ENCODE assay signal across 16 cellular contexts in genomic region chr21:29056538-29057050, GRCh38.
"Had no signal": no experiment of that assay in that cellular context is flagged by ENCODE, and none has a peak within 500 bp of the region (broad histone marks: within the 10 kb centered on the region; RNA-seq: fewer than 3 reads in every experiment).

No MANE protein-coding gene starts in this region.

- H3K27ac Mint-ChIP-seq: effector memory CD8-positive, alpha-beta T cell; natural killer cell treated with Interleukin-12 subunit alpha and Interleukin-12 subunit beta and Interleukin-15 and Interleukin-18, amount 100 ng/mL, for 72 hours had no signal

- H3K4me1 Mint-ChIP-seq: brain had no signal

- H3K4me1 ChIP-seq: adrenal gland, upper lobe of left lung had no signal

- H3K9me3 ChIP-seq: adrenal gland, spleen, upper lobe of left lung had no signal

- H3K27me3 ChIP-seq: adrenal gland, spleen, upper lobe of left lung had no signal

- ATAC-seq: effector memory CD8-positive, alpha-beta T cell; natural killer cell treated with Interleukin-12 subunit alpha and Interleukin-12 subunit beta and Interleukin-15 and Interleukin-18, amount 100 ng/mL, for 72 hours; right cardiac atrium had no signal

- H3K27me3 Mint-ChIP-seq: brain; effector memory CD8-positive, alpha-beta T cell; natural killer cell treated with Interleukin-12 subunit alpha and Interleukin-12 subunit beta and Interleukin-15 and Interleukin-18, amount 100 ng/mL, for 72 hours had no signal

- H3K4me3 Mint-ChIP-seq: brain; effector memory CD8-positive, alpha-beta T cell; natural killer cell treated with Interleukin-12 subunit alpha and Interleukin-12 subunit beta and Interleukin-15 and Interleukin-18, amount 100 ng/mL, for 72 hours had no signal

- DNase-seq: activated CD4-positive, alpha-beta T cell treated with anti-CD3 and anti-CD28 coated beads for 4 hours; activated gamma-delta T cell; activated T-cell treated with anti-CD3 and anti-CD28 coated beads for 4 hours; adrenal gland; effector memory CD8-positive, alpha-beta T cell; glutamatergic neuron; nucleus accumbens; right cardiac atrium; spleen; stimulated activated CD4-positive, alpha-beta T cell treated with anti-CD3 and anti-CD28 coated beads, Interleukin-1b, Interleukin-23, amount 100 ng/mL, for 48 hours; stimulated activated naive CD4-positive, alpha-beta T cell; T1000; upper lobe of left lung; WERI-Rb-1 had no signal

- H3K27ac ChIP-seq: adrenal gland, spleen, upper lobe of left lung, WERI-Rb-1 had no signal

- H3K4me3 ChIP-seq: adrenal gland, spleen, upper lobe of left lung had no signal

- H3K9me3 Mint-ChIP-seq: brain; effector memory CD8-positive, alpha-beta T cell; natural killer cell treated with Interleukin-12 subunit alpha and Interleukin-12 subunit beta and Interleukin-15 and Interleukin-18, amount 100 ng/mL, for 72 hours had no signal
